ENCODE assay signal across 29 cellular contexts in the genomic region with DNA sequence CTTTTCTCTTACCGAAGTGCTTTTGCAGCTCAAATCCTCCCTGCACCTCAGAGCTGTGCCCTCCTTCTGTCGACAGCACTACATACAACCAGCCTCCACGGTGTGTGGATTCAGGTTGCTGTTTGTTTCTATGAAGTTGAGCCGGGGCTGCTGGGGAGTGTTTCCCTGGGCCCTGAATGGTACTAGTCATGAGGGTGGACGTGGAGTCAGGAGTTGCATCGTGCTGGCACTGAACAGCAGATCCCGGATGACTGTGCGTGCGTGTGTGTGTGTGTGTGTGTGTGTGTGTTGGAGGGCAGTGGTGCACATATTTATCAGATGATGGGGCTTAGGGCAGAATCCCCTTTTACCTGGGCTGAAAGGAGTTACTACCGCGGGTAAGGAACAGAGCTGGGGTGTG. TPM values are rescaled to one million over a fixed set of nuclear protein-coding genes. Genes with fewer than 3 reads are reported as not detected.
DNase-seq lines count a peak whose midpoint lies in the region; TF ChIP-seq lines count a peak whose summit lies in the region.
"Had no signal": no experiment of that assay in that cellular context is flagged by ENCODE, and none has a peak within 500 bp of the region (broad histone marks: within the 10 kb centered on the region; RNA-seq: fewer than 3 reads in every experiment).

No MANE protein-coding gene starts in this region.

- H2AK5ac ChIP-seq in mesenchymal stem cell (ENCODE audit: low read length, severe bottlenecking), result no peak overlapping the region

- no peak overlapping the region for H2BK15ac ChIP-seq in mesenchymal stem cell (ENCODE audit: low read depth, poor library complexity, severe bottlenecking)

- CTCF ChIA-PET in Calu3 (lab: Charles Lee), result no interaction called here

- H3K36me3 Mint-ChIP-seq in Calu3 (ENCODE audit: insufficient read depth, unreplicated experiment), result no peaks in the 10 kb centered on the region
- H3K36me3 Mint-ChIP-seq in activated T-helper 2 cell treated with anti-CD3 and anti-CD28 coated beads, Interferon-gamma antibody, Interleukin-2, Interleukin-4, amounts not matched to agents 10 μg/mL and 5 μg/mL and 100 μg/mL, durations not matched to agents 14 hours and 24 hours and 36 hours (ENCODE audit: low read depth), result no peaks in the 10 kb centered on the region

- H3K4me1 ChIP-seq in mesenchymal stem cell (ENCODE audit: control insufficient read depth, insufficient read depth, low read depth, low read length), result no peaks in the 10 kb centered on the region
- H3K4me1 ChIP-seq: ascending aorta, lower lobe of right lung, Peyer's patch, uterus had no signal

- H3K36me3 ChIP-seq in mesenchymal stem cell (ENCODE audit: control insufficient read depth in 1 of 2, insufficient read depth in 2 of 2, low read depth in 1 of 2, low read length in 2 of 2), result no peaks in the 10 kb centered on the region
- H3K36me3 ChIP-seq: ascending aorta, lower lobe of right lung, Peyer's patch, uterus had no signal

- H3K27me3 Mint-ChIP-seq in Calu3 (ENCODE audit: unreplicated experiment), result peaks cover 67% of the 10 kb centered on the region
- H3K27me3 Mint-ChIP-seq in activated T-helper 2 cell treated with anti-CD3 and anti-CD28 coated beads, Interferon-gamma antibody, Interleukin-2, Interleukin-4, amounts not matched to agents 10 μg/mL and 5 μg/mL and 100 μg/mL, durations not matched to agents 14 hours and 24 hours and 36 hours (ENCODE audit: low read depth), result peaks cover 3% of the 10 kb centered on the region

- H3K27ac Mint-ChIP-seq in Calu3 (ENCODE audit: unreplicated experiment), result no peak overlapping the region
- no peak overlapping the region for H3K27ac Mint-ChIP-seq in activated T-helper 2 cell treated with anti-CD3 and anti-CD28 coated beads, Interferon-gamma antibody, Interleukin-2, Interleukin-4, amounts not matched to agents 10 μg/mL and 5 μg/mL and 100 μg/mL, durations not matched to agents 14 hours and 24 hours and 36 hours
- H3K27ac Mint-ChIP-seq: activated CD8-positive, alpha-beta T cell treated with anti-CD3 and anti-CD28 coated beads for 36 hours; endodermal cell; GM23338 had no signal

- H2AFZ ChIP-seq in mesenchymal stem cell (ENCODE audit: low read depth, low read length), result no peak overlapping the region
- H2AFZ ChIP-seq: GM23338 had no signal

- H3K4me3 ChIP-seq in AG10803 (ENCODE audit: low read length), result no peak overlapping the region
- H3K4me3 ChIP-seq in choroid plexus epithelial cell (ENCODE audit: low read depth, low read length), result no peak overlapping the region
- no peak overlapping the region for H3K4me3 ChIP-seq in mesenchymal stem cell (ENCODE audit: insufficient read depth in 1 of 2, low read depth in 1 of 2, low read length in 2 of 2)
- H3K4me3 ChIP-seq: ascending aorta, GM23338, lower lobe of right lung, Peyer's patch, SK-N-MC, uterus had no signal

- no peaks in the 10 kb centered on the region for H3K9me3 ChIP-seq in mesenchymal stem cell (ENCODE audit: control insufficient read depth, low read length)
- H3K9me3 ChIP-seq: ascending aorta, lower lobe of right lung, Peyer's patch, uterus had no signal

- no peak overlapping the region for H2BK5ac ChIP-seq in mesenchymal stem cell (ENCODE audit: low read depth, low read length, poor library complexity, severe bottlenecking)

- TF ChIP-seq CTCF in AG10803 (conservative IDR thresholded peaks at IDR 0.05; ENCODE audit: low read length) (no peak), choroid plexus epithelial cell (conservative IDR thresholded peaks at IDR 0.05; ENCODE audit: low read depth, low read length) (no peak), Calu3 (IDR thresholded peaks at IDR 0.05; ENCODE audit: unreplicated experiment) (no peak)

- peak; percentile 50 for DNase-seq in AG10803 (ENCODE audit: low read depth)
- peak; percentile 45 for DNase-seq in HT1080 (ENCODE audit: low read depth)
- DNase-seq in choroid plexus epithelial cell (ENCODE audit: low read depth), result peak; percentile 11
- no peak for DNase-seq in mesenchymal stem cell
- no peak for DNase-seq in NAMALWA (ENCODE audit: low spot score)
- no peak for DNase-seq in NCI-H1417 (lab: John Stamatoyannopoulos, UW)
- DNase-seq in Calu3, result no peak
- no peak for DNase-seq in activated T-helper 2 cell treated with anti-CD3 and anti-CD28 coated beads, Interferon-gamma antibody, Interleukin-2, Interleukin-4, amounts not matched to agents 10 μg/mL and 5 μg/mL and 100 μg/mL, durations not matched to agents 14 hours and 24 hours and 36 hours (ENCODE audit: low spot score)
- DNase-seq: ACHN; activated CD4-positive, CD25-positive, alpha-beta regulatory T cell; activated CD8-positive, alpha-beta T cell treated with anti-CD3 and anti-CD28 coated beads for 36 hours; activated naive CD4-positive, alpha-beta T cell treated with anti-CD3 and anti-CD28 coated beads, Interleukin-2, amount 50 U/mL, for 16 hours; activated T-cell treated with anti-CD3 and anti-CD28 coated beads, Interleukin-2, amount 50 U/mL, for 1 hour; DMS 273 treated with DMSO at 0.1 percent for 48 hours; endodermal cell; GF-D8; KBM-7; lower lobe of right lung; NCI-H1048; NCI-H2029 treated with DMSO at 0.1 percent for 48 hours; NK-92 treated with Interleukin-12 subunit alpha and Interleukin-12 subunit beta, amount 100 ng/mL, for 24 hours; Peyer's patch; substantia nigra; uterus had no signal

- H3K4ac ChIP-seq in mesenchymal stem cell (ENCODE audit: low read depth in 1 of 2, low read length in 2 of 2), result no peak overlapping the region

- no peaks in the 10 kb centered on the region for H3K9me3 Mint-ChIP-seq in Calu3 (ENCODE audit: low read depth, unreplicated experiment)
- peaks cover 3% of the 10 kb centered on the region for H3K9me3 Mint-ChIP-seq in activated T-helper 2 cell treated with anti-CD3 and anti-CD28 coated beads, Interferon-gamma antibody, Interleukin-2, Interleukin-4, amounts not matched to agents 10 μg/mL and 5 μg/mL and 100 μg/mL, durations not matched to agents 14 hours and 24 hours and 36 hours
- H3K9me3 Mint-ChIP-seq: activated CD8-positive, alpha-beta T cell treated with anti-CD3 and anti-CD28 coated beads for 36 hours; endodermal cell; GM23338 had no signal

- WGBS in mesenchymal stem cell, result 91% methylated on average over 9 of the region's 11 CpGs

- H3K9ac ChIP-seq in mesenchymal stem cell (ENCODE audit: low read length), result peak overlapping the region; percentile 65

- H3K27me3 ChIP-seq in mesenchymal stem cell (ENCODE audit: control insufficient read depth in 1 of 2, insufficient read depth in 1 of 2, low read length in 2 of 2), result peaks cover 0 to 6% of the 10 kb centered on the region in 2 experiments
- H3K27me3 ChIP-seq: ascending aorta, Peyer's patch had no signal

- no peak overlapping the region for H4K91ac ChIP-seq in mesenchymal stem cell (ENCODE audit: low read length)

- BruUV-seq in Calu3 (replicated peaks; lab: Mats Ljungman, UMichigan), result no TSS peak

- H4K8ac ChIP-seq in mesenchymal stem cell (ENCODE audit: low read length), result no peak overlapping the region

- H3K4me2 ChIP-seq in mesenchymal stem cell (ENCODE audit: low read length, poor library complexity, severe bottlenecking), result no peak overlapping the region
- H3K4me2 ChIP-seq: GM23338 had no signal

- no peak overlapping the region for H3K23ac ChIP-seq in mesenchymal stem cell (ENCODE audit: low read length in 2 of 2)

- intact Hi-C loops in Calu3 (cut with micrococcal nuclease; ENCODE audit: unreplicated experiment), result no loop called here
- intact Hi-C loops in activated T-helper 2 cell treated with anti-CD3 and anti-CD28 coated beads, Interferon-gamma antibody, Interleukin-2, Interleukin-4, amounts not matched to agents 10 μg/mL and 5 μg/mL and 100 μg/mL, durations not matched to agents 14 hours and 24 hours and 36 hours (cut with micrococcal nuclease), result no loop called here

- no peak overlapping the region for H3K27ac ChIP-seq in mesenchymal stem cell (ENCODE audit: low read length, poor library complexity, severe bottlenecking)
- H3K27ac ChIP-seq: ascending aorta, lower lobe of right lung, Peyer's patch, SK-N-MC, uterus had no signal

- H3K18ac ChIP-seq in mesenchymal stem cell (ENCODE audit: low read depth in 1 of 2, low read length in 2 of 2), result no peak overlapping the region

- no peak overlapping the region for H3K4me3 Mint-ChIP-seq in Calu3 (ENCODE audit: low read depth, unreplicated experiment)
- H3K4me3 Mint-ChIP-seq in activated T-helper 2 cell treated with anti-CD3 and anti-CD28 coated beads, Interferon-gamma antibody, Interleukin-2, Interleukin-4, amounts not matched to agents 10 μg/mL and 5 μg/mL and 100 μg/mL, durations not matched to agents 14 hours and 24 hours and 36 hours (ENCODE audit: low read depth), result no peak overlapping the region
- H3K4me3 Mint-ChIP-seq: activated CD8-positive, alpha-beta T cell treated with anti-CD3 and anti-CD28 coated beads for 36 hours; endodermal cell; GM23338 had no signal

- no peak overlapping the region for H2BK12ac ChIP-seq in mesenchymal stem cell (ENCODE audit: low read length in 2 of 2)

- H3K79me1 ChIP-seq in mesenchymal stem cell (replicated peaks; ENCODE audit: low read length, poor library complexity, severe bottlenecking), result no peaks in the 10 kb centered on the region

- no peak overlapping the region for H3K14ac ChIP-seq in mesenchymal stem cell (ENCODE audit: low read length in 2 of 2)

- no peak overlapping the region for H2BK120ac ChIP-seq in mesenchymal stem cell (ENCODE audit: low read depth, low read length)

- no peaks in the 10 kb centered on the region for H3K4me1 Mint-ChIP-seq in Calu3 (ENCODE audit: low read depth, unreplicated experiment)
- H3K4me1 Mint-ChIP-seq in activated T-helper 2 cell treated with anti-CD3 and anti-CD28 coated beads, Interferon-gamma antibody, Interleukin-2, Interleukin-4, amounts not matched to agents 10 μg/mL and 5 μg/mL and 100 μg/mL, durations not matched to agents 14 hours and 24 hours and 36 hours (ENCODE audit: low read depth), result no peaks in the 10 kb centered on the region
- H3K4me1 Mint-ChIP-seq: endodermal cell, GM23338 had no signal

RNA-seq across cellular contexts. Expression of a gene that starts 47.0 kb away (rescaled TPM):
- total RNA-seq in HT1080 (2014; rRNA removed; shearing (Covaris generic)), result 31.1 and 32.7 TPM in 2 replicates
- 139 and 152 TPM in 2 replicates for polyA plus RNA-seq in HT1080 (2015; cell fraction: cytosol; rRNA removed)
- 170 and 188 TPM in 2 replicates for polyA plus RNA-seq in HT1080 (2015; cell fraction: nucleus; rRNA removed)
- not detected for polyA plus RNA-seq in mesenchymal stem cell (2013, experiment 1 of 2)
- not detected for polyA plus RNA-seq in mesenchymal stem cell (2013, experiment 2 of 2)
- total RNA-seq in Calu3 (2022), result 0.22 TPM in 1 of 2 replicates, not detected in the other
- total RNA-seq in activated T-helper 2 cell treated with anti-CD3 and anti-CD28 coated beads, Interferon-gamma antibody, Interleukin-2, Interleukin-4, amounts not matched to agents 10 μg/mL and 5 μg/mL and 100 μg/mL, durations not matched to agents 14 hours and 24 hours and 36 hours, result not detected in 2 replicates
- total RNA-seq: activated CD8-positive, alpha-beta T cell treated with anti-CD3 and anti-CD28 coated beads for 36 hours; ascending aorta; endodermal cell; lower lobe of right lung; NCI-H460; Peyer's patch; renal cortical epithelial cell; uterus had no signal

Comparison
In these comparisons a context has a peak if more than half of its experiments do, and no peak if none do; other contexts are left out.
1. DNase-seq: peak in AG10803 (single experiment), HT1080 (single experiment) and choroid plexus epithelial cell (single experiment); none in mesenchymal stem cell (single experiment), NAMALWA (single experiment), NCI-H1417 (0 of 3), Calu3 (single experiment) and activated T-helper 2 cell treated with anti-CD3 and anti-CD28 coated beads, Interferon-gamma antibody, Interleukin-2, Interleukin-4, amounts not matched to agents 10 μg/mL and 5 μg/mL and 100 μg/mL, durations not matched to agents 14 hours and 24 hours and 36 hours (single experiment).
2. RNA of a gene that starts 47.0 kb away (total RNA-seq): 31.1 to 32.7 TPM in HT1080; 0.22 TPM in Calu3 and not detected in activated T-helper 2 cell treated with anti-CD3 and anti-CD28 coated beads, Interferon-gamma antibody, Interleukin-2, Interleukin-4, amounts not matched to agents 10 μg/mL and 5 μg/mL and 100 μg/mL, durations not matched to agents 14 hours and 24 hours and 36 hours; every median in the first group is over 10 times any median in the second.